1 cellular context compared by ENCODE assay signal in genomic region chr1:212915245-212916091, GRCh38.
TF ChIP-seq lines count a peak whose summit lies in the region.

No MANE protein-coding gene starts in this region.

TF ChIP-seq in HCT116, 20 proteins besides CTCF, POLR2A, EP300 and RAD21 (continued from another document):
- TF ChIP-seq MAX (IDR thresholded peaks at IDR 0.05) = no peak
- TF ChIP-seq TCF7L2 (IDR thresholded peaks at IDR 0.05; ENCODE audit: borderline replicate concordance, extremely low read depth, insufficient read depth, insufficient read length) = no peak
- TF ChIP-seq CBX3 (IDR thresholded peaks at IDR 0.05; ENCODE audit: low read depth) = no peak
- no peak for TF ChIP-seq SIN3A (IDR thresholded peaks at IDR 0.05; ENCODE audit: low read depth)
- TF ChIP-seq POLR2AphosphoS5 (IDR thresholded peaks at IDR 0.05; ENCODE audit: low read depth, low read length) = no peak
- TF ChIP-seq EZH2phosphoT487 (IDR thresholded peaks at IDR 0.05; ENCODE audit: borderline replicate concordance) = no peak
- TF ChIP-seq SRF (IDR thresholded peaks at IDR 0.05; ENCODE audit: low read depth) = no peak
- TF ChIP-seq ELF1 (IDR thresholded peaks at IDR 0.05; ENCODE audit: borderline replicate concordance, low read depth) = no peak
TF ChIP-seq in HCT116: peak in this region for 0.
